Comparison of ENCODE assay signal across 17 cellular contexts in genomic region chr2:201436141-201436540, GRCh38. TPM values are rescaled to one million over a fixed set of nuclear protein-coding genes. Genes with fewer than 3 reads are reported as not detected.
A peak's percentile ranks its signal among the peaks of the same experiment; 100 is the strongest.
DNase-seq lines count a peak whose midpoint lies in the region; ATAC-seq lines count a peak whose summit lies in the region.
"Had no signal": no experiment of that assay in that cellular context is flagged by ENCODE, and none has a peak within 500 bp of the region (broad histone marks: within the 10 kb centered on the region; RNA-seq: fewer than 3 reads in every experiment).

No MANE protein-coding gene starts in this region.

- peaks cover 23% of the 10 kb centered on the region for H3K36me3 Mint-ChIP-seq in CD4-positive, CD25-positive, alpha-beta regulatory T cell

- no peaks in the 10 kb centered on the region for H3K9me3 ChIP-seq in CD4-positive, CD25-positive, alpha-beta regulatory T cell (ENCODE audit: control insufficient read depth in 2 of 2, low read length in 2 of 2)
- no peaks in the 10 kb centered on the region for H3K9me3 ChIP-seq in SK-N-MC (ENCODE audit: low read depth, low read length)

- H3K9me3 Mint-ChIP-seq in CD4-positive, CD25-positive, alpha-beta regulatory T cell = peaks cover 0 to 3% (median 0%) of the 10 kb centered on the region in 7 donors

- H3K4me1 ChIP-seq in CD4-positive, CD25-positive, alpha-beta regulatory T cell (ENCODE audit: control insufficient read depth, insufficient read depth, low read length, poor library complexity, severe bottlenecking) = peaks cover 27% of the 10 kb centered on the region

- no peak for ATAC-seq in CD4-positive, CD25-positive, alpha-beta regulatory T cell (ENCODE audit: low read depth in 2 of 2)
- ATAC-seq in esophagus mucosa = no peak
- ATAC-seq: HCT116 had no signal

- no peaks in the 10 kb centered on the region for H3K27me3 Mint-ChIP-seq in CD4-positive, CD25-positive, alpha-beta regulatory T cell

- H3K36me3 ChIP-seq in CD4-positive, CD25-positive, alpha-beta regulatory T cell (ENCODE audit: control insufficient read depth, insufficient read depth, low read length) = peaks cover 3% of the 10 kb centered on the region
- H3K36me3 ChIP-seq in SK-N-MC (ENCODE audit: insufficient read depth, low read length) = no peaks in the 10 kb centered on the region; the same call in 1 of the 2 replicates

- H3K4me1 Mint-ChIP-seq in CD4-positive, CD25-positive, alpha-beta regulatory T cell = peaks cover 63 to 89% (median 74%) of the 10 kb centered on the region in 4 donors

- no peaks in the 10 kb centered on the region for H3K27me3 ChIP-seq in CD4-positive, CD25-positive, alpha-beta regulatory T cell (ENCODE audit: control insufficient read depth, insufficient read depth, low read length)

- H3K9ac ChIP-seq in SK-N-MC (ENCODE audit: insufficient read length) = no peak overlapping the region
- H3K9ac ChIP-seq: GM23248 had no signal

- DNase-seq in AG08395 (ENCODE audit: low spot score) (peak; percentile 12), SK-N-MC (ENCODE audit: low read depth, low spot score) (no peak), fibroblast of gingiva (ENCODE audit: low read depth) (peak; percentile 36), H4 (ENCODE audit: low spot score) (no peak)
- DNase-seq in CD4-positive, CD25-positive, alpha-beta regulatory T cell = no peak
- DNase-seq in activated T-cell treated with anti-CD3 and anti-CD28 coated beads, Interleukin-2, amount 50 U/mL, for 48 hours = no peak
- DNase-seq: DND-41, GDM1, GM23248, Karpas-422, MM.1S, NCI-H1105 treated with DMSO at 0.1 percent for 48 hours, NCI-H1694 treated with DMSO at 0.1 percent for 48 hours, NCI-H226, NCI-H524 treated with DMSO at 0.1 percent for 48 hours had no signal

- no peak overlapping the region for H3K4me3 ChIP-seq in CD4-positive, CD25-positive, alpha-beta regulatory T cell (ENCODE audit: low read depth, low read length)
- H3K4me3 ChIP-seq in SK-N-MC = peak overlapping the region; percentile 20
- H3K4me3 ChIP-seq: GM23248 had no signal

- no peak overlapping the region for H3K4me3 Mint-ChIP-seq in CD4-positive, CD25-positive, alpha-beta regulatory T cell

- H3K27ac ChIP-seq in CD4-positive, CD25-positive, alpha-beta regulatory T cell (ENCODE audit: insufficient read depth, low read length, poor library complexity, severe bottlenecking) = no peak overlapping the region
- H3K27ac ChIP-seq in SK-N-MC = peak overlapping the region; percentile 83
- H3K27ac ChIP-seq: GM23248 had no signal

- H3K27ac Mint-ChIP-seq in CD4-positive, CD25-positive, alpha-beta regulatory T cell = peak overlapping the region; percentile 7 to 83 (median 70)

RNA-seq across cellular contexts. Expression of gene TRAK2, which starts 15.1 kb away (rescaled TPM):
- total RNA-seq in CD4-positive, CD25-positive, alpha-beta regulatory T cell = 66.5 TPM
- polyA plus RNA-seq in CD4-positive, CD25-positive, alpha-beta regulatory T cell = 10 to 100 TPM; 53.0 to 65.2 (median 56.8) TPM
- 7.5 TPM for total RNA-seq in esophagus mucosa
- 16.2 and 20.4 TPM in 2 replicates for total RNA-seq in H4 (2014; rRNA removed; shearing (Covaris generic))

RNA-seq across cellular contexts. Expression of gene STRADB, which starts 15.4 kb away (rescaled TPM):
- total RNA-seq in CD4-positive, CD25-positive, alpha-beta regulatory T cell = 11.0 TPM
- 10 to 100 TPM; 34.2 to 44.2 (median 35.6) TPM for polyA plus RNA-seq in CD4-positive, CD25-positive, alpha-beta regulatory T cell
- 12.9 TPM for total RNA-seq in esophagus mucosa
- 42.1 and 54.0 TPM in 2 replicates for total RNA-seq in H4 (2014; rRNA removed; shearing (Covaris generic))

Comparison
In these comparisons a context has a peak if more than half of its experiments do, and no peak if none do; other contexts are left out.
1. DNase-seq: peak in AG08395 (single experiment) and fibroblast of gingiva (single experiment); none in CD4-positive, CD25-positive, alpha-beta regulatory T cell (0 of 3), SK-N-MC (single experiment), activated T-cell treated with anti-CD3 and anti-CD28 coated beads, Interleukin-2, amount 50 U/mL, for 48 hours (0 of 2) and H4 (single experiment).